Comparison of ENCODE assay signal across 16 cellular contexts in the genomic region with DNA sequence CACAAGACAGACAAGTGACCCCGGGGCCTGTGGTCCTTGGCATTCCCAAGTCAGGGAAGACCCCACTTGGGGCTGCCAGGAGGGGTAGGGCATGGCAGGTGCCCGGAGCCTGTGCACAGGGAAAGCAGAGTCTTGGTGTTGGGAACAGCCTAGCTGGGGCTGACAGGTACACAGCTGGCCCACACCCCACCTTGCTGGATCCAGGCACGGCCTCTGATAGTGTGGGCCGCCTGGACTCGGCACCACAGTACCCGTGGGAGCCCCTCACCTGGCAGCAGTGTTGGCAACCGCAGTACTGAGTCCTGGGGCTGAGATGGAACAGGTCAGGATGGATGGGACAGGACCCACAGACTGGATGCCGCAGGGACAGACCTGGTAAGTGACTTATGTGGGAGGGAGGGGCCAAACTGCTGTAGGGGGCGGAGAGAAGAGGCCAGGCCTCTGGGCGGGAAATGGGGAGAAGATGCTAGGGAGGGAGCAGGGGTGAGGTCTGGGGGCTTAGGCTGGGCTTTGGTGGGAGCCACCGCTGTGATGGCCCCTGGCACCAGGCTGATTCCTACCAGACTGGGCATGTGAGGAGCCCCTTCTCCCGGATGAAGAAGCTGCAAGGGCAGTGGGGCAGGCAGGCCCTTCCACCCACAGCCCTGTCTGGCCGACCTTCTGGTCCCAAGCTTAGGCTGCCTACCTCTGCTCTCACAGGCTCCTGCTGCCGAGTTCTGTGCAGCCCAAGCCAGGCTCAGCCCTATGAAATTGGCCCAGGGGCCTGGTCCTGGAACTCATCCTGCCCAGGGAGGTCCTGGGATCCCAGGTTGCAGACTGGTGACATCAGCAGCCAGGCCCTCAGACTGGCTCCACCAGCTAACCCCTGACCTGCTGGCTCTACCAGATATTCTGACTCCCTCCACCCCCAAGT. TPM values are rescaled to one million over a fixed set of nuclear protein-coding genes. Genes with fewer than 3 reads are reported as not detected.
DNase-seq lines count a peak whose midpoint lies in the region; ATAC-seq and TF ChIP-seq lines count a peak whose summit lies in the region.
"Had no signal": no experiment of that assay in that cellular context is flagged by ENCODE, and none has a peak within 500 bp of the region (broad histone marks: within the 10 kb centered on the region; RNA-seq: fewer than 3 reads in every experiment).

Gene TGM1 (minus strand): TSS at position 357 of the 913 bp plus-strand sequence. CDS start 825 bp downstream, outside the sequence.

- H3K4me1 ChIP-seq in lower lobe of right lung = peaks cover 12% of the 10 kb centered on the region
- H3K4me1 ChIP-seq in tibial nerve = peaks cover 0 to 12% (median 0%) of the 10 kb centered on the region in 4 donors

- H3K4me3 Mint-ChIP-seq in activated naive CD8-positive, alpha-beta T cell treated with anti-CD3 and anti-CD28 coated beads, Interleukin-2, amount 10 ng/mL, durations not matched to agents 7 days and 5 days = no peak within 1 kb of the TSS
- no peak within 1 kb of the TSS for H3K4me3 Mint-ChIP-seq in activated naive CD8-positive, alpha-beta T cell treated with anti-CD3 and anti-CD28 coated beads for 36 hours
- no peak within 1 kb of the TSS for H3K4me3 Mint-ChIP-seq in chondrocyte (ENCODE audit: unreplicated experiment)
- H3K4me3 Mint-ChIP-seq: CD4-positive, alpha-beta T cell; H9; stimulated activated memory B cell treated with anti-CD40 and anti-IgM and Interleukin-4, amounts not matched to agents 10 μg/mL and 1 μg/mL and 100 μg/mL, for 72 hours had no signal

- no peak for DNase-seq in activated naive CD8-positive, alpha-beta T cell treated with anti-CD3 and anti-CD28 coated beads, Interleukin-2, amount 10 ng/mL, durations not matched to agents 7 days and 5 days
- DNase-seq in activated naive CD8-positive, alpha-beta T cell treated with anti-CD3 and anti-CD28 coated beads for 36 hours = no peak
- DNase-seq in chondrocyte (ENCODE audit: low spot score) (peak; percentile 81), lower lobe of right lung (peak; percentile 41), tibial nerve (ENCODE audit: low spot score in 2 of 2) (no peak), retina (no peak)
- DNase-seq: CD4-positive, alpha-beta T cell; foreskin fibroblast; H9; NCI-H2029 treated with DMSO at 0.1 percent for 48 hours; NCI-H510A treated with DMSO at 0.1 percent for 48 hours; SHP77 had no signal

- peaks cover 3% of the 10 kb centered on the region for H3K4me1 Mint-ChIP-seq in activated naive CD8-positive, alpha-beta T cell treated with anti-CD3 and anti-CD28 coated beads, Interleukin-2, amount 10 ng/mL, durations not matched to agents 7 days and 5 days
- no peaks in the 10 kb centered on the region for H3K4me1 Mint-ChIP-seq in activated naive CD8-positive, alpha-beta T cell treated with anti-CD3 and anti-CD28 coated beads for 36 hours
- H3K4me1 Mint-ChIP-seq in chondrocyte (ENCODE audit: low read depth) = peaks cover 16% of the 10 kb centered on the region
- H3K4me1 Mint-ChIP-seq: H9 had no signal

- H3K36me3 ChIP-seq in lower lobe of right lung (peaks cover 42% of the 10 kb centered on the region), tibial nerve (peaks cover 0 to 89% (median 4%) of the 10 kb centered on the region in 3 donors)

- H3K9me3 Mint-ChIP-seq in activated naive CD8-positive, alpha-beta T cell treated with anti-CD3 and anti-CD28 coated beads, Interleukin-2, amount 10 ng/mL, durations not matched to agents 7 days and 5 days = no peaks in the 10 kb centered on the region
- H3K9me3 Mint-ChIP-seq in activated naive CD8-positive, alpha-beta T cell treated with anti-CD3 and anti-CD28 coated beads for 36 hours = no peaks in the 10 kb centered on the region
- no peaks in the 10 kb centered on the region for H3K9me3 Mint-ChIP-seq in chondrocyte (ENCODE audit: low read depth)
- H3K9me3 Mint-ChIP-seq: CD4-positive, alpha-beta T cell; H9; stimulated activated memory B cell treated with anti-CD40 and anti-IgM and Interleukin-4, amounts not matched to agents 10 μg/mL and 1 μg/mL and 100 μg/mL, for 72 hours had no signal

- TF ChIP-seq CTCF in chondrocyte (IDR thresholded peaks at IDR 0.05) (no peak), lower lobe of right lung (IDR thresholded peaks at IDR 0.05) (no peak), tibial nerve (IDR thresholded peaks at IDR 0.05) (no peak)

- intact Hi-C loops in lower lobe of right lung (cut with DNase I) = no loop called here

- TF ChIP-seq EP300 in tibial nerve (IDR thresholded peaks at IDR 0.05) = no peak

- peak; percentile 15 for ATAC-seq in activated naive CD8-positive, alpha-beta T cell treated with anti-CD3 and anti-CD28 coated beads, Interleukin-2, amount 10 ng/mL, durations not matched to agents 7 days and 5 days (ENCODE audit: low read depth)
- ATAC-seq in lower lobe of right lung = no peak
- no peak for ATAC-seq in HG03571 (IDR thresholded peaks at IDR 0.05; ENCODE audit: unreplicated experiment)
- no peak for ATAC-seq in HG03159 (IDR thresholded peaks at IDR 0.05; ENCODE audit: unreplicated experiment)
- ATAC-seq: stimulated activated memory B cell treated with anti-CD40 and anti-IgM and Interleukin-4, amounts not matched to agents 10 μg/mL and 1 μg/mL and 100 μg/mL, for 72 hours had no signal

- H3K9me3 ChIP-seq in lower lobe of right lung (no peaks in the 10 kb centered on the region), tibial nerve (no peaks in the 10 kb centered on the region)

- 76 to 77% methylated on average over 12 to 14 of the region's 14 CpGs for WGBS in tibial nerve, 2 donors

- H3K27me3 ChIP-seq in lower lobe of right lung (ENCODE audit: low read depth) (no peaks in the 10 kb centered on the region), tibial nerve (no peaks in the 10 kb centered on the region)

- TF ChIP-seq POLR2A in tibial nerve (IDR thresholded peaks at IDR 0.05) = no peak

- H3K4me3 ChIP-seq in lower lobe of right lung (no peak within 1 kb of the TSS), tibial nerve (no peak within 1 kb of the TSS)

- POLR2A ChIA-PET in activated naive CD8-positive, alpha-beta T cell treated with anti-CD3 and anti-CD28 coated beads, Interleukin-2, amount 10 ng/mL, durations not matched to agents 7 days and 5 days (lab: Charles Lee) = interaction anchor here (1.3 to 2.1 kb wide), 2 partner anchors 8 to 16 kb away, joined by 3 to 9 read pairs; no protein-coding TSS in a partner anchor

- H3K27me3 Mint-ChIP-seq in activated naive CD8-positive, alpha-beta T cell treated with anti-CD3 and anti-CD28 coated beads, Interleukin-2, amount 10 ng/mL, durations not matched to agents 7 days and 5 days = no peaks in the 10 kb centered on the region
- H3K27me3 Mint-ChIP-seq in activated naive CD8-positive, alpha-beta T cell treated with anti-CD3 and anti-CD28 coated beads for 36 hours = no peaks in the 10 kb centered on the region
- no peaks in the 10 kb centered on the region for H3K27me3 Mint-ChIP-seq in chondrocyte (ENCODE audit: low read depth)
- H3K27me3 Mint-ChIP-seq: CD4-positive, alpha-beta T cell; progenitor cell of endocrine pancreas; stimulated activated memory B cell treated with anti-CD40 and anti-IgM and Interleukin-4, amounts not matched to agents 10 μg/mL and 1 μg/mL and 100 μg/mL, for 72 hours had no signal

- H3K27ac Mint-ChIP-seq in activated naive CD8-positive, alpha-beta T cell treated with anti-CD3 and anti-CD28 coated beads, Interleukin-2, amount 10 ng/mL, durations not matched to agents 7 days and 5 days = no peak within 1 kb of the TSS
- no peak within 1 kb of the TSS for H3K27ac Mint-ChIP-seq in activated naive CD8-positive, alpha-beta T cell treated with anti-CD3 and anti-CD28 coated beads for 36 hours
- H3K27ac Mint-ChIP-seq in chondrocyte (ENCODE audit: unreplicated experiment) = no peak within 1 kb of the TSS
- H3K27ac Mint-ChIP-seq: CD4-positive, alpha-beta T cell; progenitor cell of endocrine pancreas; stimulated activated memory B cell treated with anti-CD40 and anti-IgM and Interleukin-4, amounts not matched to agents 10 μg/mL and 1 μg/mL and 100 μg/mL, for 72 hours had no signal

- H3K27ac ChIP-seq in lower lobe of right lung (no peak within 1 kb of the TSS), tibial nerve (peak within 1 kb of the TSS in 2 of 4 donors; percentile 14 to 28)

- H3K36me3 Mint-ChIP-seq in activated naive CD8-positive, alpha-beta T cell treated with anti-CD3 and anti-CD28 coated beads, Interleukin-2, amount 10 ng/mL, durations not matched to agents 7 days and 5 days = peaks cover 8% of the 10 kb centered on the region
- H3K36me3 Mint-ChIP-seq in activated naive CD8-positive, alpha-beta T cell treated with anti-CD3 and anti-CD28 coated beads for 36 hours = peaks cover 2% of the 10 kb centered on the region
- H3K36me3 Mint-ChIP-seq in chondrocyte (ENCODE audit: low read depth) = peaks cover 12% of the 10 kb centered on the region

RNA-seq across cellular contexts. Expression of gene TGM1, which starts in this region (rescaled TPM):
- total RNA-seq in activated naive CD8-positive, alpha-beta T cell treated with anti-CD3 and anti-CD28 coated beads, Interleukin-2, amount 10 ng/mL, durations not matched to agents 7 days and 5 days = 1 to 10 TPM; 5.7 to 5.8 TPM
- 1 to 10 TPM; 2.6 to 3.3 TPM for total RNA-seq in activated naive CD8-positive, alpha-beta T cell treated with anti-CD3 and anti-CD28 coated beads for 36 hours
- total RNA-seq in chondrocyte (3.2 to 5.0 TPM (median 3.3 TPM) in 3 replicates), lower lobe of right lung (5.9 TPM), tibial nerve (10 to 100 TPM; 13.5 to 53.5 (median 19.4) TPM)

Comparison
In these comparisons a context has a peak if more than half of its experiments do, and no peak if none do; other contexts are left out.
1. DNase-seq: peak in chondrocyte (single experiment) and lower lobe of right lung (single experiment); none in activated naive CD8-positive, alpha-beta T cell treated with anti-CD3 and anti-CD28 coated beads, Interleukin-2, amount 10 ng/mL, durations not matched to agents 7 days and 5 days (single experiment), activated naive CD8-positive, alpha-beta T cell treated with anti-CD3 and anti-CD28 coated beads for 36 hours (single experiment), tibial nerve (0 of 2) and retina (single experiment).